Comparison of ENCODE assay signal across 9 cellular contexts in genomic region chr12:45050751-45051489, GRCh38. TPM values are rescaled to one million over a fixed set of nuclear protein-coding genes. Genes with fewer than 3 reads are reported as not detected.
DNase-seq lines count a peak whose midpoint lies in the region; ATAC-seq and TF ChIP-seq lines count a peak whose summit lies in the region.
"Had no signal": no experiment of that assay in that cellular context is flagged by ENCODE, and none has a peak within 500 bp of the region (broad histone marks: within the 10 kb centered on the region; RNA-seq: fewer than 3 reads in every experiment).

Gene DBX2, minus strand, starts transcription at chr12:45051099. Its CDS starts 172 bp downstream, at chr12:45050927.

- peak within 1 kb of the TSS; percentile 94 for H2BK15ac ChIP-seq in neuronal stem cell (ENCODE audit: low read length)

- peak within 1 kb of the TSS; percentile 49 for H2AK5ac ChIP-seq in neuronal stem cell (ENCODE audit: low read depth, low read length)

- CTCF ChIA-PET in activated CD8-positive, alpha-beta memory T cell treated with anti-CD3 and anti-CD28 coated beads, Interleukin-2, amount 10 ng/mL, durations not matched to agents 7 days and 5 days (lab: Charles Lee), result no interaction called here

- H3K4me1 Mint-ChIP-seq in activated CD8-positive, alpha-beta memory T cell treated with anti-CD3 and anti-CD28 coated beads, Interleukin-2, amount 10 ng/mL, durations not matched to agents 7 days and 5 days, result peaks cover 7% of the 10 kb centered on the region

- no peak within 1 kb of the TSS for H3K4me3 Mint-ChIP-seq in activated CD8-positive, alpha-beta memory T cell treated with anti-CD3 and anti-CD28 coated beads, Interleukin-2, amount 10 ng/mL, durations not matched to agents 7 days and 5 days

- ATAC-seq in HG03469 (IDR thresholded peaks at IDR 0.05; ENCODE audit: unreplicated experiment) (no peak), GM21360 (IDR thresholded peaks at IDR 0.05; ENCODE audit: unreplicated experiment) (no peak)
- no peak for ATAC-seq in activated CD8-positive, alpha-beta memory T cell treated with anti-CD3 and anti-CD28 coated beads, Interleukin-2, amount 10 ng/mL, durations not matched to agents 7 days and 5 days
- ATAC-seq: K562 had no signal

- no peak within 1 kb of the TSS for H3K27ac Mint-ChIP-seq in activated CD8-positive, alpha-beta memory T cell treated with anti-CD3 and anti-CD28 coated beads, Interleukin-2, amount 10 ng/mL, durations not matched to agents 7 days and 5 days

- H4K8ac ChIP-seq in neuronal stem cell (ENCODE audit: low read depth, low read length), result no peak within 1 kb of the TSS

- H4K20me1 ChIP-seq in fibroblast of lung (ENCODE audit: control insufficient read depth, extremely low read depth, insufficient read depth, low read length), result no peaks in the 10 kb centered on the region

- no peaks in the 10 kb centered on the region for H3K9me3 Mint-ChIP-seq in activated CD8-positive, alpha-beta memory T cell treated with anti-CD3 and anti-CD28 coated beads, Interleukin-2, amount 10 ng/mL, durations not matched to agents 7 days and 5 days (ENCODE audit: low read depth)

- no peaks in the 10 kb centered on the region for H3K79me2 ChIP-seq in fibroblast of lung (ENCODE audit: control insufficient read depth, insufficient read depth, low read length)

- H3K36me3 ChIP-seq in fibroblast of lung (ENCODE audit: control insufficient read depth, insufficient read depth, low read length) (no peaks in the 10 kb centered on the region), neuronal stem cell (replicated peaks in 1 of 2; ENCODE audit: control insufficient read depth in 2 of 2, insufficient read depth in 2 of 2, low read length in 2 of 2) (no peaks in the 10 kb centered on the region)

- H3K9ac ChIP-seq in fibroblast of lung (ENCODE audit: insufficient read depth, low read length) (no peak within 1 kb of the TSS), neuronal stem cell (ENCODE audit: low read depth, low read length, poor library complexity) (peak within 1 kb of the TSS; percentile 86)

- H2BK5ac ChIP-seq in neuronal stem cell (ENCODE audit: low read length), result peak within 1 kb of the TSS; percentile 59

- peak within 1 kb of the TSS; percentile 50 for H3K14ac ChIP-seq in neuronal stem cell (ENCODE audit: low read length)

- H3K27me3 ChIP-seq in fibroblast of lung (ENCODE audit: control insufficient read depth, insufficient read depth, low read length), result peaks cover 11% of the 10 kb centered on the region
- H3K27me3 ChIP-seq in neuronal stem cell (ENCODE audit: control insufficient read depth in 3 of 3, insufficient read depth in 3 of 3, low read depth in 1 of 3, low read length in 3 of 3), result peaks cover 0 to 74% (median 24%) of the 10 kb centered on the region in 3 experiments

- no peaks in the 10 kb centered on the region for H3K4me1 ChIP-seq in fibroblast of lung (ENCODE audit: control insufficient read depth, extremely low read depth, insufficient read depth, low read length)
- peaks cover 0 to 3% of the 10 kb centered on the region in 2 donors for H3K4me1 ChIP-seq in neuronal stem cell (ENCODE audit: control insufficient read depth in 2 of 2, insufficient read depth in 1 of 2, low read depth in 1 of 2, low read length in 2 of 2)

- peaks cover 1% of the 10 kb centered on the region for H3K36me3 Mint-ChIP-seq in activated CD8-positive, alpha-beta memory T cell treated with anti-CD3 and anti-CD28 coated beads, Interleukin-2, amount 10 ng/mL, durations not matched to agents 7 days and 5 days

- H4K91ac ChIP-seq in neuronal stem cell (ENCODE audit: low read depth, low read length, poor library complexity), result no peak within 1 kb of the TSS

- H3K18ac ChIP-seq in neuronal stem cell (ENCODE audit: low read length), result peak within 1 kb of the TSS; percentile 91

- H2BK12ac ChIP-seq in neuronal stem cell (ENCODE audit: low read length), result peak within 1 kb of the TSS; percentile 46

- peaks cover 62% of the 10 kb centered on the region for H3K27me3 Mint-ChIP-seq in activated CD8-positive, alpha-beta memory T cell treated with anti-CD3 and anti-CD28 coated beads, Interleukin-2, amount 10 ng/mL, durations not matched to agents 7 days and 5 days

- H3K4ac ChIP-seq in neuronal stem cell (ENCODE audit: low read length), result no peak within 1 kb of the TSS

- H2AFZ ChIP-seq in fibroblast of lung (ENCODE audit: low read length) (no peak within 1 kb of the TSS), neuronal stem cell (ENCODE audit: low read length) (peak within 1 kb of the TSS; percentile 89)

- WGBS in neuronal stem cell (ENCODE audit: extremely low coverage in 2 of 2, insufficient read length in 2 of 2, insufficient replicate concordance in 1 of 2), 2 donors, result no CpG with 5 or more reads among the region's 69 CpGs

- DNase-seq in COLO668 (lab: John Stamatoyannopoulos, UW; ENCODE audit: unreplicated experiment), result peak; percentile 1
- DNase-seq in NCI-H82 (lab: John Stamatoyannopoulos, UW), result peak; percentile 59
- peak; percentile 1 to 3 for DNase-seq in fibroblast of lung (ENCODE audit: low read depth in 2 of 2)
- peak; percentile 40 for DNase-seq in neuronal stem cell (ENCODE audit: low spot score)
- DNase-seq in activated CD8-positive, alpha-beta memory T cell treated with anti-CD3 and anti-CD28 coated beads, Interleukin-2, amount 10 ng/mL, durations not matched to agents 7 days and 5 days, result no peak
- DNase-seq in SHP77 treated with DMSO at 0.1 percent for 48 hours (lab: John Stamatoyannopoulos, UW), result no peak

- H3K23ac ChIP-seq in neuronal stem cell (ENCODE audit: low read depth, low read length, poor library complexity), result peak within 1 kb of the TSS; percentile 61

- H3K4me2 ChIP-seq in fibroblast of lung (ENCODE audit: extremely low read depth, insufficient read depth, low read length) (peak within 1 kb of the TSS; percentile 54), neuronal stem cell (ENCODE audit: insufficient read depth, low read length, poor library complexity, severe bottlenecking) (peak within 1 kb of the TSS; percentile 95)

- peak within 1 kb of the TSS; percentile 92 for H2BK120ac ChIP-seq in neuronal stem cell (ENCODE audit: low read depth, low read length)

- TF ChIP-seq CTCF in fibroblast of lung (conservative IDR thresholded peaks at IDR 0.05 in 1 of 2, IDR thresholded peaks at IDR 0.05 in 1 of 2; ENCODE audit: low read depth in 1 of 2, low read length in 2 of 2), result no peak

- H3K4me3 ChIP-seq in fibroblast of lung (replicated peaks in 1 of 4; ENCODE audit: control extremely low read depth in 1 of 4, insufficient read depth in 1 of 4, low read depth in 3 of 4, low read length in 4 of 4) (peak within 1 kb of the TSS in 2 of 4 experiments; percentile 26 to 35), neuronal stem cell (ENCODE audit: low read length in 2 of 2) (peak within 1 kb of the TSS; percentile 31 to 90)
- H3K4me3 ChIP-seq: K562 had no signal

- H3K79me1 ChIP-seq in neuronal stem cell (ENCODE audit: low read depth, low read length), result no peaks in the 10 kb centered on the region

- H3K9me3 ChIP-seq in fibroblast of lung (ENCODE audit: control insufficient read depth, insufficient read depth, low read depth, low read length) (no peaks in the 10 kb centered on the region), neuronal stem cell (replicated peaks in 1 of 2; ENCODE audit: control insufficient read depth in 2 of 2, insufficient read depth in 1 of 2, low read depth in 1 of 2, low read length in 2 of 2) (no peaks in the 10 kb centered on the region)

- no peak within 1 kb of the TSS for H3K27ac ChIP-seq in fibroblast of lung (ENCODE audit: insufficient read depth, low read length)
- H3K27ac ChIP-seq in neuronal stem cell (replicated peaks; ENCODE audit: low read length), result no peak within 1 kb of the TSS

RNA-seq across cellular contexts. Expression of gene DBX2, which starts in this region (rescaled TPM):
- not detected in 2 replicates for total RNA-seq in fibroblast of lung
- polyA plus RNA-seq in fibroblast of lung, result not detected in 2 replicates
- polyA plus RNA-seq in fibroblast of lung (2012), result not detected in 2 replicates
- not detected in 2 replicates for polyA minus RNA-seq in fibroblast of lung (ENCODE audit: low replicate concordance)
- 0.35 TPM for polyA plus RNA-seq in neuronal stem cell (2013, experiment 1 of 2)
- 0.26 TPM for polyA plus RNA-seq in neuronal stem cell (2013, experiment 2 of 2)
- not detected for total RNA-seq in activated CD8-positive, alpha-beta memory T cell treated with anti-CD3 and anti-CD28 coated beads, Interleukin-2, amount 10 ng/mL, durations not matched to agents 7 days and 5 days
- total RNA-seq: K562 had no signal
- polyA plus RNA-seq: K562 had no signal

Comparison
In these comparisons a context has a peak if more than half of its experiments do, and no peak if none do; other contexts are left out.
1. Peak in DNase-seq and H3K4me2 ChIP-seq in fibroblast of lung; RNA of the gene not detected or under 1 TPM.
2. DNase-seq: peak in COLO668 (single experiment), NCI-H82 (single experiment) and neuronal stem cell (single experiment); none in activated CD8-positive, alpha-beta memory T cell treated with anti-CD3 and anti-CD28 coated beads, Interleukin-2, amount 10 ng/mL, durations not matched to agents 7 days and 5 days (single experiment) and SHP77 treated with DMSO at 0.1 percent for 48 hours (single experiment).